ENCODE assay signal across 30 cellular contexts in genomic region chr18:36535202-36535935, GRCh38.
"Had no signal": no experiment of that assay in that cellular context is flagged by ENCODE, and none has a peak within 500 bp of the region (broad histone marks: within the 10 kb centered on the region; RNA-seq: fewer than 3 reads in every experiment).

No MANE protein-coding gene starts in this region.

- H3K27me3 ChIP-seq: gastrocnemius medialis, neutrophil, sigmoid colon, stomach, thyroid gland, upper lobe of left lung had no signal

- H3K4me2 ChIP-seq: smooth muscle cell had no signal

- DNase-seq: activated CD4-positive, alpha-beta memory T cell treated with anti-CD3 and anti-CD28 coated beads, Interleukin-2, amount 10 ng/mL, durations not matched to agents 7 days and 5 days; activated CD4-positive, alpha-beta T cell treated with anti-CD3 and anti-CD28 coated beads, Interleukin-2, amount 10 ng/mL, durations not matched to agents 7 days and 5 days; activated CD4-positive, CD25-positive, alpha-beta regulatory T cell treated with anti-CD3 and anti-CD28 coated beads, Interleukin-2, amount 50 U/mL, for 72 hours; activated CD8-positive, alpha-beta memory T cell treated with anti-CD3 and anti-CD28 coated beads, Interleukin-2, amount 50 U/mL, for 48 hours; activated gamma-delta T cell treated with Interleukin-2 at 50 U/mL for 16 hours; activated naive CD8-positive, alpha-beta T cell treated with anti-CD3 and anti-CD28 coated beads, Interleukin-2, amount 50 U/mL, for 24 hours; activated T-cell treated with anti-CD3 and anti-CD28 coated beads, Interleukin-2, amount 50 U/mL, for 24 hours; amygdala; caudate nucleus; gastrocnemius medialis; glutamatergic neuron; left cardiac atrium; left ventricle myocardium superior; mucosa of descending colon; sigmoid colon; stimulated activated CD4-positive, alpha-beta T cell treated with anti-CD3 and anti-CD28 coated beads, Interleukin-1b, Interleukin-23, amount 100 ng/mL, for 48 hours; stimulated activated CD4-positive, alpha-beta T cell treated with anti-CD3 and anti-CD28 coated beads, Interleukin-4, amount 100 ng/mL, for 4 hours; stimulated activated CD8-positive, alpha-beta memory T cell treated with anti-CD3 and anti-CD28 coated beads, Interleukin-4, amount 100 ng/mL, for 48 hours; stomach; T-helper 9 cell; thyroid gland; upper lobe of left lung had no signal

- ATAC-seq: activated naive CD8-positive, alpha-beta T cell treated with anti-CD3 and anti-CD28 coated beads, Interleukin-2, amount 50 U/mL, for 24 hours; activated T-helper 17 cell treated with anti-CD3 and anti-CD28 coated beads, Interleukin-2, amount 50 U/mL, for 72 hours; gastrocnemius medialis; left cardiac atrium; left ventricle myocardium superior; mucosa of descending colon; natural killer cell treated with Interleukin-12 subunit alpha and Interleukin-12 subunit beta and Interleukin-15 and Interleukin-18, amount 100 ng/mL, for 72 hours; stimulated activated memory B cell treated with anti-CD40 and anti-IgM and Interleukin-4, amounts not matched to agents 10 μg/mL and 1 μg/mL and 100 μg/mL, for 72 hours had no signal

- H3K27ac ChIP-seq: epithelial cell of prostate, gastrocnemius medialis, neutrophil, prostate gland, sigmoid colon, stomach, thyroid gland, upper lobe of left lung, VCaP had no signal

- H3K36me3 ChIP-seq: gastrocnemius medialis, neutrophil, prostate gland, sigmoid colon, stomach, thyroid gland, upper lobe of left lung had no signal

- H3K9me3 ChIP-seq: gastrocnemius medialis, mucosa of descending colon, neutrophil, prostate gland, sigmoid colon, stomach, thyroid gland, upper lobe of left lung had no signal

- H3K4me3 ChIP-seq: gastrocnemius medialis, mucosa of descending colon, prostate gland, sigmoid colon, smooth muscle cell, stomach, thyroid gland, upper lobe of left lung had no signal

- H3K4me1 ChIP-seq: gastrocnemius medialis, prostate gland, sigmoid colon, stomach, thyroid gland, upper lobe of left lung had no signal
